In the genomic region with DNA sequence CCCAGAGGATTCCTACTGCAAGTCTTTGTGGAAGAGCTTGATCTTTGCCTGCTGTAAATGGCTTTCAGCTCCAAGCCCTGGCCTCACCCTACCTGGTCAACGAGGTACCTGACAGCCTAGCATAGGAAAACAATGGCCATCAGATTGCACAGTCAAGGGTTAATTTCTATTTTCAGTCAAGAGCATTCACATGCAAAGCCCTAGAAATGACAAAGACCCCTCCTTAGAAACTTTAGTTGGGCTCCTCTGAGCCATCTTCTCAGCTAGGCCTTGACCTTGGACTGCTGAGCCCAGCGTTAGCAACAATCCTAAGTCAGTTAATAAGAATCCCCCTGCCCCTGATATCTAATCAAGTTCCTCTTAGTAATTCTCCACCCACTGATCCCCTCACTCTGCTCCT, we compare ENCODE assay signal across 23 cellular contexts. TPM values are rescaled to one million over a fixed set of nuclear protein-coding genes. Genes with fewer than 3 reads are reported as not detected.
DNase-seq lines count a peak whose midpoint lies in the region; ATAC-seq lines count a peak whose summit lies in the region.
"Had no signal": no experiment of that assay in that cellular context is flagged by ENCODE, and none has a peak within 500 bp of the region (broad histone marks: within the 10 kb centered on the region; RNA-seq: fewer than 3 reads in every experiment).

No MANE protein-coding gene starts in this region.

- H3K9me3 ChIP-seq in HUES48 (ENCODE audit: control insufficient read depth, insufficient read depth, low read length): no peaks in the 10 kb centered on the region
- H3K9me3 ChIP-seq: BE2C, HAP-1, SJSA1 had no signal

- no peak overlapping the region for H3K4me3 ChIP-seq in HUES48 (ENCODE audit: low read depth, low read length)
- H3K4me3 ChIP-seq: HAP-1, SJSA1 had no signal

- peaks cover 3% of the 10 kb centered on the region; the same call in 1 of the 2 replicates for H3K36me3 ChIP-seq in HUES48 (ENCODE audit: control insufficient read depth, insufficient read depth, low read length)

- peaks cover 5% of the 10 kb centered on the region for H3K36me3 Mint-ChIP-seq in activated naive CD4-positive, alpha-beta T cell treated with anti-CD3 and anti-CD28 coated beads, Interleukin-2, amount 50 U/mL, for 24 hours
- peaks cover 20% of the 10 kb centered on the region for H3K36me3 Mint-ChIP-seq in activated naive CD4-positive, alpha-beta T cell treated with anti-CD3 and anti-CD28 coated beads, Interleukin-2, amount 10 ng/mL, durations not matched to agents 7 days and 5 days
- H3K36me3 Mint-ChIP-seq in activated naive CD8-positive, alpha-beta T cell treated with anti-CD3 and anti-CD28 coated beads, Interleukin-2, amount 50 U/mL, for 24 hours (ENCODE audit: low read depth): peaks cover 11% of the 10 kb centered on the region
- H3K36me3 Mint-ChIP-seq in activated CD4-positive, alpha-beta memory T cell treated with anti-CD3 and anti-CD28 coated beads, Interleukin-2, amount 10 ng/mL, durations not matched to agents 7 days and 5 days (ENCODE audit: low read depth): peaks cover 36% of the 10 kb centered on the region
- H3K36me3 Mint-ChIP-seq: IgD-negative memory B cell had no signal

- POLR2A ChIA-PET in activated CD4-positive, alpha-beta memory T cell treated with anti-CD3 and anti-CD28 coated beads, Interleukin-2, amount 10 ng/mL, durations not matched to agents 7 days and 5 days (lab: Charles Lee): no interaction called here

- CTCF ChIA-PET in activated naive CD4-positive, alpha-beta T cell treated with anti-CD3 and anti-CD28 coated beads, Interleukin-2, amount 10 ng/mL, durations not matched to agents 7 days and 5 days (lab: Charles Lee): interaction anchor here (0.8 to 7.4 kb wide), 8 partner anchors 58 to 516 kb away, joined by 3 to 34 read pairs (median 8); a partner anchor contains a TSS
- CTCF ChIA-PET in activated CD4-positive, alpha-beta memory T cell treated with anti-CD3 and anti-CD28 coated beads, Interleukin-2, amount 10 ng/mL, durations not matched to agents 7 days and 5 days (lab: Charles Lee): interaction anchor here (1.2 to 4.9 kb wide), 4 partner anchors 9 to 310 kb away, joined by 3 to 30 read pairs (median 12); a partner anchor contains a TSS

- no peak overlapping the region for H3K4me3 Mint-ChIP-seq in activated naive CD4-positive, alpha-beta T cell treated with anti-CD3 and anti-CD28 coated beads, Interleukin-2, amount 50 U/mL, for 24 hours
- no peak overlapping the region for H3K4me3 Mint-ChIP-seq in activated naive CD4-positive, alpha-beta T cell treated with anti-CD3 and anti-CD28 coated beads, Interleukin-2, amount 10 ng/mL, durations not matched to agents 7 days and 5 days
- no peak overlapping the region for H3K4me3 Mint-ChIP-seq in activated naive CD8-positive, alpha-beta T cell treated with anti-CD3 and anti-CD28 coated beads, Interleukin-2, amount 50 U/mL, for 24 hours
- no peak overlapping the region for H3K4me3 Mint-ChIP-seq in activated CD4-positive, alpha-beta memory T cell treated with anti-CD3 and anti-CD28 coated beads, Interleukin-2, amount 10 ng/mL, durations not matched to agents 7 days and 5 days
- H3K4me3 Mint-ChIP-seq: CD14-positive monocyte, HFFc6, IgD-negative memory B cell had no signal

- DNase-seq in activated naive CD4-positive, alpha-beta T cell treated with anti-CD3 and anti-CD28 coated beads, Interleukin-2, amount 10 ng/mL, durations not matched to agents 7 days and 5 days: no peak
- no peak for DNase-seq in activated naive CD8-positive, alpha-beta T cell treated with anti-CD3 and anti-CD28 coated beads, Interleukin-2, amount 50 U/mL, for 24 hours
- DNase-seq in activated CD4-positive, alpha-beta memory T cell treated with anti-CD3 and anti-CD28 coated beads, Interleukin-2, amount 10 ng/mL, durations not matched to agents 7 days and 5 days: no peak
- no peak for DNase-seq in inferior parietal cortex (ENCODE audit: extremely low spot score)
- DNase-seq: BE2C, DMS53, HFFc6, MM.1S, NCI-H2029, NCI-H446, NCI-H524 treated with DMSO at 0.1 percent for 48 hours, NCI-H774, Right ventricle myocardium superior, RPMI8226 had no signal

- peak overlapping the region; percentile 23 for H3K27ac Mint-ChIP-seq in activated naive CD4-positive, alpha-beta T cell treated with anti-CD3 and anti-CD28 coated beads, Interleukin-2, amount 50 U/mL, for 24 hours
- no peak overlapping the region for H3K27ac Mint-ChIP-seq in activated naive CD4-positive, alpha-beta T cell treated with anti-CD3 and anti-CD28 coated beads, Interleukin-2, amount 10 ng/mL, durations not matched to agents 7 days and 5 days
- peak overlapping the region; percentile 10 for H3K27ac Mint-ChIP-seq in activated naive CD8-positive, alpha-beta T cell treated with anti-CD3 and anti-CD28 coated beads, Interleukin-2, amount 50 U/mL, for 24 hours
- H3K27ac Mint-ChIP-seq in activated CD4-positive, alpha-beta memory T cell treated with anti-CD3 and anti-CD28 coated beads, Interleukin-2, amount 10 ng/mL, durations not matched to agents 7 days and 5 days: no peak overlapping the region
- H3K27ac Mint-ChIP-seq: HFFc6, IgD-negative memory B cell had no signal

- peak overlapping the region; percentile 17 for H3K27ac ChIP-seq in HUES48 (ENCODE audit: low read depth, low read length)
- H3K27ac ChIP-seq: 22Rv1, KMS-11, SJSA1 had no signal

- peaks cover 28% of the 10 kb centered on the region for H3K4me1 Mint-ChIP-seq in activated naive CD4-positive, alpha-beta T cell treated with anti-CD3 and anti-CD28 coated beads, Interleukin-2, amount 50 U/mL, for 24 hours
- H3K4me1 Mint-ChIP-seq in activated naive CD4-positive, alpha-beta T cell treated with anti-CD3 and anti-CD28 coated beads, Interleukin-2, amount 10 ng/mL, durations not matched to agents 7 days and 5 days: peaks cover 13% of the 10 kb centered on the region
- H3K4me1 Mint-ChIP-seq in activated naive CD8-positive, alpha-beta T cell treated with anti-CD3 and anti-CD28 coated beads, Interleukin-2, amount 50 U/mL, for 24 hours: peaks cover 20% of the 10 kb centered on the region
- peaks cover 13% of the 10 kb centered on the region for H3K4me1 Mint-ChIP-seq in activated CD4-positive, alpha-beta memory T cell treated with anti-CD3 and anti-CD28 coated beads, Interleukin-2, amount 10 ng/mL, durations not matched to agents 7 days and 5 days
- H3K4me1 Mint-ChIP-seq: CD14-positive monocyte had no signal

- H3K27me3 ChIP-seq in HUES48 (ENCODE audit: control insufficient read depth, insufficient read depth, low read length): no peaks in the 10 kb centered on the region
- H3K27me3 ChIP-seq: BE2C, SJSA1 had no signal

- no peaks in the 10 kb centered on the region for H3K27me3 Mint-ChIP-seq in activated naive CD4-positive, alpha-beta T cell treated with anti-CD3 and anti-CD28 coated beads, Interleukin-2, amount 50 U/mL, for 24 hours
- H3K27me3 Mint-ChIP-seq in activated naive CD4-positive, alpha-beta T cell treated with anti-CD3 and anti-CD28 coated beads, Interleukin-2, amount 10 ng/mL, durations not matched to agents 7 days and 5 days: no peaks in the 10 kb centered on the region
- no peaks in the 10 kb centered on the region for H3K27me3 Mint-ChIP-seq in activated naive CD8-positive, alpha-beta T cell treated with anti-CD3 and anti-CD28 coated beads, Interleukin-2, amount 50 U/mL, for 24 hours
- no peaks in the 10 kb centered on the region for H3K27me3 Mint-ChIP-seq in activated CD4-positive, alpha-beta memory T cell treated with anti-CD3 and anti-CD28 coated beads, Interleukin-2, amount 10 ng/mL, durations not matched to agents 7 days and 5 days
- H3K27me3 Mint-ChIP-seq: IgD-negative memory B cell had no signal

- H3K4me1 ChIP-seq in HUES48 (ENCODE audit: control insufficient read depth, insufficient read depth, low read length): peaks cover 41% of the 10 kb centered on the region
- H3K4me1 ChIP-seq: BE2C had no signal

- no peak for ATAC-seq in activated naive CD8-positive, alpha-beta T cell treated with anti-CD3 and anti-CD28 coated beads, Interleukin-2, amount 50 U/mL, for 24 hours
- no peak for ATAC-seq in HG03460 (IDR thresholded peaks at IDR 0.05; ENCODE audit: unreplicated experiment)

- H3K9me3 Mint-ChIP-seq in activated naive CD4-positive, alpha-beta T cell treated with anti-CD3 and anti-CD28 coated beads, Interleukin-2, amount 50 U/mL, for 24 hours: no peaks in the 10 kb centered on the region
- no peaks in the 10 kb centered on the region for H3K9me3 Mint-ChIP-seq in activated naive CD4-positive, alpha-beta T cell treated with anti-CD3 and anti-CD28 coated beads, Interleukin-2, amount 10 ng/mL, durations not matched to agents 7 days and 5 days
- no peaks in the 10 kb centered on the region for H3K9me3 Mint-ChIP-seq in activated naive CD8-positive, alpha-beta T cell treated with anti-CD3 and anti-CD28 coated beads, Interleukin-2, amount 50 U/mL, for 24 hours
- no peaks in the 10 kb centered on the region for H3K9me3 Mint-ChIP-seq in activated CD4-positive, alpha-beta memory T cell treated with anti-CD3 and anti-CD28 coated beads, Interleukin-2, amount 10 ng/mL, durations not matched to agents 7 days and 5 days
- H3K9me3 Mint-ChIP-seq: HFFc6, IgD-negative memory B cell had no signal

- H3K9ac ChIP-seq in HUES48 (ENCODE audit: low read depth, low read length): no peak overlapping the region
- H3K9ac ChIP-seq: KMS-11 had no signal

RNA-seq across cellular contexts. Expression of a gene that starts 18.5 kb away (rescaled TPM):
- total RNA-seq in activated CD4-positive, alpha-beta memory T cell treated with anti-CD3 and anti-CD28 coated beads, Interleukin-2, amount 10 ng/mL, durations not matched to agents 7 days and 5 days: 10 to 100 TPM; 34.5 to 36.1 TPM

RNA-seq across cellular contexts. Expression of a gene that starts 29.6 kb away (rescaled TPM):
- total RNA-seq in activated CD4-positive, alpha-beta memory T cell treated with anti-CD3 and anti-CD28 coated beads, Interleukin-2, amount 10 ng/mL, durations not matched to agents 7 days and 5 days: 10 to 100 TPM; 47.1 to 48.8 TPM

Comparison
In these comparisons a context has a peak if more than half of its experiments do, and no peak if none do; other contexts are left out.
1. H3K27ac Mint-ChIP-seq: peak in activated naive CD4-positive, alpha-beta T cell treated with anti-CD3 and anti-CD28 coated beads, Interleukin-2, amount 50 U/mL, for 24 hours (single experiment) and activated naive CD8-positive, alpha-beta T cell treated with anti-CD3 and anti-CD28 coated beads, Interleukin-2, amount 50 U/mL, for 24 hours (single experiment); none in activated naive CD4-positive, alpha-beta T cell treated with anti-CD3 and anti-CD28 coated beads, Interleukin-2, amount 10 ng/mL, durations not matched to agents 7 days and 5 days (single experiment) and activated CD4-positive, alpha-beta memory T cell treated with anti-CD3 and anti-CD28 coated beads, Interleukin-2, amount 10 ng/mL, durations not matched to agents 7 days and 5 days (single experiment).